Comparison of ENCODE assay signal across 1 cellular context in genomic region chr15:39270221-39270835, GRCh38.
TF ChIP-seq lines count a peak whose summit lies in the region.

No MANE protein-coding gene starts in this region.

TF ChIP-seq in endothelial cell of umbilical vein, 7 proteins besides CTCF, POLR2A, EP300 and RAD21:
- TF ChIP-seq MYC (IDR thresholded peaks at IDR 0.05; ENCODE audit: low read depth, low read length) (no peak), FOS (IDR thresholded peaks at IDR 0.05; ENCODE audit: borderline replicate concordance, insufficient read depth, low read length) (no peak), JUN (IDR thresholded peaks at IDR 0.05; ENCODE audit: borderline replicate concordance, insufficient read depth, insufficient read length, low read depth) (no peak), GATA2 (IDR thresholded peaks at IDR 0.05; ENCODE audit: insufficient read depth, insufficient read length, low read depth, low read length) (no peak), EZH2 (IDR thresholded peaks at IDR 0.05; ENCODE audit: borderline replicate concordance, low read depth, low read length, severe bottlenecking) (no peak), POLR2AphosphoS5 (IDR thresholded peaks at IDR 0.05; ENCODE audit: insufficient read depth, low read depth, low read length) (no peak), MAX (IDR thresholded peaks at IDR 0.05; ENCODE audit: insufficient read depth, insufficient read length) (no peak)
TF ChIP-seq in endothelial cell of umbilical vein: peak in this region for 0.
